8 cellular contexts compared by ENCODE assay signal in genomic region chr15:58987501-58988010, GRCh38. TPM values are rescaled to one million over a fixed set of nuclear protein-coding genes. Genes with fewer than 3 reads are reported as not detected.
A peak's percentile ranks its signal among the peaks of the same experiment; 100 is the strongest.
DNase-seq lines count a peak whose midpoint lies in the region; ATAC-seq and TF ChIP-seq lines count a peak whose summit lies in the region.

Gene RNF111, plus strand, starts transcription at chr15:58987663. Its CDS starts 43,160 bp downstream, at chr15:59030823.

- peak within 1 kb of the TSS; percentile 87 for H3K4me3 ChIP-seq in lung

- H3K9me3 ChIP-seq in CD4-positive, alpha-beta T cell (ENCODE audit: control insufficient read depth, low read length): no peaks in the 10 kb centered on the region
- H3K9me3 ChIP-seq in lung (ENCODE audit: control insufficient read depth in 2 of 2, insufficient read depth in 1 of 2, low read length in 1 of 2): no peaks in the 10 kb centered on the region

- no peaks in the 10 kb centered on the region for H3K27me3 ChIP-seq in CD4-positive, alpha-beta T cell (ENCODE audit: control insufficient read depth, insufficient read depth, low read length)
- no peaks in the 10 kb centered on the region for H3K27me3 ChIP-seq in lung (ENCODE audit: control insufficient read depth, insufficient read depth)

- POLR2A ChIA-PET in CD4-positive, alpha-beta T cell (lab: Charles Lee): interaction anchor here (0.7 to 2.4 kb wide), 5 partner anchors 12 to 702 kb away, joined by 3 to 8 read pairs (median 3); partner anchors contain the start of gene BNIP2

- 0% methylated on average over 47 of the region's 47 CpGs for WGBS in lung, 2 donors

- peaks cover 51% of the 10 kb centered on the region for H3K4me1 Mint-ChIP-seq in CD4-positive, alpha-beta T cell (ENCODE audit: low read depth)

- peaks cover 3 to 12% of the 10 kb centered on the region in 2 donors for H3K4me1 ChIP-seq in lung (ENCODE audit: control insufficient read depth in 2 of 2, insufficient read depth in 2 of 2, low read length in 2 of 2)

- CTCF ChIA-PET in CD4-positive, alpha-beta T cell (lab: Charles Lee): no interaction called here

- peak within 1 kb of the TSS; percentile 87 for H3K27ac ChIP-seq in CD4-positive, alpha-beta T cell (ENCODE audit: low read depth, low read length)
- H3K27ac ChIP-seq in lung (ENCODE audit: low read depth in 1 of 2, low read length in 1 of 2): peak within 1 kb of the TSS; percentile 85 to 98

- H3K36me3 ChIP-seq in lung (ENCODE audit: control insufficient read depth in 2 of 2, insufficient read depth in 2 of 2, low read length in 2 of 2): peaks cover 4 to 6% of the 10 kb centered on the region in 2 donors

- no peaks in the 10 kb centered on the region for H3K9me3 Mint-ChIP-seq in CD4-positive, alpha-beta T cell

- peak within 1 kb of the TSS; percentile 98 for H3K4me3 Mint-ChIP-seq in CD4-positive, alpha-beta T cell

- no peak for TF ChIP-seq CTCF in CD4-positive, alpha-beta T cell (IDR thresholded peaks at IDR 0.05)
- no peak for TF ChIP-seq CTCF in lung (IDR thresholded peaks at IDR 0.05; ENCODE audit: control extremely low read depth, extremely low read depth)

- intact Hi-C loops in CD4-positive, alpha-beta T cell (cut with DNase I, micrococcal nuclease): loop anchor here (2.0 to 10.0 kb wide), 8 partner anchors 53 to 670 kb away; partner anchors contain the start of genes CCNB2 (in 2 of the 2), SLTM (in 2 of the 2) and GTF2A2 (in 1 of the 2)

- no peaks in the 10 kb centered on the region for H3K27me3 Mint-ChIP-seq in CD4-positive, alpha-beta T cell

- peak within 1 kb of the TSS; percentile 92 for H3K27ac Mint-ChIP-seq in CD4-positive, alpha-beta T cell

- ATAC-seq in CD4-positive, alpha-beta T cell (ENCODE audit: poor library complexity): peak; percentile 95
- peak; percentile 77 for ATAC-seq in GM19455 (IDR thresholded peaks at IDR 0.05; ENCODE audit: unreplicated experiment)
- peak; percentile 96 for ATAC-seq in lung (ENCODE audit: insufficient read depth, low FRiP score)

- peaks cover 45% of the 10 kb centered on the region for H3K36me3 Mint-ChIP-seq in CD4-positive, alpha-beta T cell (ENCODE audit: low read depth)

- DNase-seq in CD4-positive, alpha-beta T cell: peak; percentile 79 to 91 (median 86)
- DNase-seq in HS-27A (ENCODE audit: low read depth): peak; percentile 88
- DNase-seq in NK-92 (lab: John Stamatoyannopoulos, UW; ENCODE audit: unreplicated experiment): peak; percentile 38
- peak; percentile 76 to 77 for DNase-seq in activated CD8-positive, alpha-beta memory T cell treated with anti-CD3 and anti-CD28 coated beads for 1 hour (ENCODE audit: extremely low read depth in 1 of 2, low read depth in 1 of 2)
- DNase-seq in effector CD8-positive, alpha-beta T cell (lab: John Stamatoyannopoulos, UW): peak; percentile 85
- peak; percentile 92 for DNase-seq in lung (ENCODE audit: low spot score)
- peak; percentile 75 to 83 (median 83) for DNase-seq in stimulated activated CD4-positive, alpha-beta T cell treated with anti-CD3 and anti-CD28 coated beads, TNF-alpha, amount 100 ng/mL, for 4 hours (ENCODE audit: low read depth in 3 of 3)

RNA-seq across cellular contexts. Expression of gene RNF111, which starts in this region (rescaled TPM):
- 10 to 100 TPM; 35.4 to 37.1 TPM for total RNA-seq in CD4-positive, alpha-beta T cell
- 10 to 100 TPM; 28.5 to 52.0 TPM for total RNA-seq in lung
- polyA plus RNA-seq in lung: 10 to 100 TPM in 1 of 2 donors, 1 to 10 TPM in 1; 8.7 to 10.5 TPM

Comparison
In these comparisons a context has a peak if more than half of its experiments do, and no peak if none do; other contexts are left out.
1. Peak in every context shown above with its lines: DNase-seq, ATAC-seq, H3K4me3 ChIP-seq and H3K27ac ChIP-seq.
2. DNase-seq: peak in every context shown above with its lines; median percentile 92 in lung; 88 in HS-27A; 86 in CD4-positive, alpha-beta T cell; 85 in effector CD8-positive, alpha-beta T cell; 83 in stimulated activated CD4-positive, alpha-beta T cell treated with anti-CD3 and anti-CD28 coated beads, TNF-alpha, amount 100 ng/mL, for 4 hours; 76 in activated CD8-positive, alpha-beta memory T cell treated with anti-CD3 and anti-CD28 coated beads for 1 hour; 38 in NK-92.